8 cellular contexts compared by ENCODE assay signal in the genomic region with DNA sequence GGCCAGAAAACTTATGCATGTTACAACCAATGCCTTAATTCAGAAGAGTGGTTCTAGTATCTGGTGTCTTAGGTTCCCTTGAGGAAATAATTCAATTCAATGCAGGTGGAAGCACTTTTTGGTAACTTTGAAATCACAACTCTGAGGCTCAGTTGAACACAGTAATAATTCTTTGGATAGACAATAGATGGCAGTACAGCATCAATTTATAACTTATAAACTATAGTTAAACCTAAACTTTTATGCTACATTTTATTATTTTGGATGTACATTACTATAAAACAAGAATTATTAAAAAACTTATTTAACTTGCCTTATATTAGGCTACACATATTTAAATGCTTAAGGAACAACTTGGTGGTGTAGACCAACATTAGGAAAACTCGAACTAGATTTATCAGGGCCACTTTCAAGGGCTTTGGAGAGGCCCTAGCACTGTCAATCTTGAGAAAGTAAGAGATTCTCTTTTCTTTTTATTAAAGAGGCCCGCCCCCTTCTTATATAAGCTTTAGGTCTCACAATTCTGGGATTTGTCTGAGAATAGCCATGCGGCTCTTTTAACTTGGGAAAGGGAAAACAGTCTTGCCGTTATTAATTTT.
DNase-seq lines count a peak whose midpoint lies in the region; ATAC-seq, FAIRE-seq and TF ChIP-seq lines count a peak whose summit lies in the region.

No MANE protein-coding gene starts in this region.

- CTCF ChIA-PET in H1 (lab: Charles Lee; ENCODE audit: partially characterized antibody), result interaction anchor here (0.8 to 4.3 kb wide), 7 partner anchors 99 to 238 kb away, joined by 3 to 37 read pairs (median 4); no protein-coding TSS in a partner anchor

- no peak overlapping the region for H3K56ac ChIP-seq in H1 (replicated peaks; ENCODE audit: insufficient read length, low read depth, low read length)

- H3K18ac ChIP-seq in H1 (ENCODE audit: extremely low read depth, low read length), result no peak overlapping the region

- H3K9ac ChIP-seq in H1 (replicated peaks in 1 of 4; ENCODE audit: extremely low read depth in 1 of 4, low read depth in 3 of 4, low read length in 3 of 4), result no peak overlapping the region

- TF ChIP-seq POLR2A in H1 (IDR thresholded peaks at IDR 0.05; ENCODE audit: control extremely low read depth in 1 of 2, low read depth in 2 of 2, low read length in 2 of 2), result no peak

- no peak for FAIRE-seq in H1 (lab: Jason Lieb, UNC)

- no peaks in the 10 kb centered on the region for H3K9me3 ChIP-seq in H1 (ENCODE audit: insufficient read depth in 2 of 2, low read depth in 1 of 2, low read length in 1 of 2)

- DNase-seq in NCI-H1105 treated with DMSO at 0.1 percent for 48 hours (lab: John Stamatoyannopoulos, UW), result peak; percentile 54
- DNase-seq in NCI-H1105 (lab: John Stamatoyannopoulos, UW), result no peak
- DNase-seq in NCI-H82 treated with DMSO at 0.1 percent for 48 hours (lab: John Stamatoyannopoulos, UW; ENCODE audit: unreplicated experiment), result peak; percentile 10
- DNase-seq in H1 (ENCODE audit: low read depth in 1 of 2, low spot score in 2 of 2), result no peak
- no peak for DNase-seq in retinal pigment epithelial cell (ENCODE audit: low read depth)
- DNase-seq in GM03348 (ENCODE audit: low spot score), result no peak

- H3K36me3 ChIP-seq in H1 (ENCODE audit: control insufficient read depth in 2 of 4, insufficient read depth in 4 of 4, low read length in 3 of 4), result no peaks in the 10 kb centered on the region

- H3K4me2 ChIP-seq in H1 (ENCODE audit: insufficient read depth in 1 of 2, low read depth in 2 of 2, low read length in 2 of 2), result no peak overlapping the region

- H2AK5ac ChIP-seq in H1 (ENCODE audit: low read depth, low read length), result no peak overlapping the region

- peaks cover 0 to 3% (median 0%) of the 10 kb centered on the region in 4 experiments; a peak in 1 of 7 replicates for H3K4me1 ChIP-seq in H1 (replicated peaks in 1 of 4; ENCODE audit: control insufficient read depth in 3 of 4, insufficient read depth in 4 of 4, low read length in 3 of 4)

- H3K4me3 ChIP-seq in H1 (ENCODE audit: extremely low read depth in 1 of 4, insufficient read depth in 2 of 4, low read depth in 3 of 4, low read length in 4 of 4) (no peak overlapping the region), retinal pigment epithelial cell (ENCODE audit: low read length) (no peak overlapping the region)

- H3K14ac ChIP-seq in H1 (ENCODE audit: insufficient read length), result no peak overlapping the region

- no peak overlapping the region for H4K8ac ChIP-seq in H1 (ENCODE audit: extremely low read depth, insufficient read depth, low read length)

- H4K5ac ChIP-seq in H1 (ENCODE audit: insufficient read length, low read depth, low read length), result no peak overlapping the region

- H2BK20ac ChIP-seq in H1 (ENCODE audit: low read length), result no peak overlapping the region

- TF ChIP-seq CTCF in H1 (IDR thresholded peaks at IDR 0.05; ENCODE audit: control extremely low read depth in 1 of 3, insufficient read depth in 1 of 3, low read depth in 1 of 3, low read length in 3 of 3) (peak in 2 of 3 experiments; percentile 14 to 21; a peak in 2 of 4 replicates), retinal pigment epithelial cell (conservative IDR thresholded peaks at IDR 0.05; ENCODE audit: low read depth, low read length) (peak; percentile 30)

- H4K91ac ChIP-seq in H1 (replicated peaks; ENCODE audit: insufficient read length, low read length), result no peak overlapping the region

- H2BK12ac ChIP-seq in H1 (ENCODE audit: low read depth, low read length), result no peak overlapping the region

- H2BK5ac ChIP-seq in H1 (ENCODE audit: low read depth, low read length), result no peak overlapping the region

- no peak overlapping the region for H2AFZ ChIP-seq in H1 (ENCODE audit: low read length)

- no peak overlapping the region for H3K23ac ChIP-seq in H1 (ENCODE audit: insufficient read length)

- no peaks in the 10 kb centered on the region for H4K20me1 ChIP-seq in H1 (replicated peaks in 1 of 2; ENCODE audit: control insufficient read depth in 1 of 2, insufficient read depth in 2 of 2, low read length in 2 of 2)

- H2BK120ac ChIP-seq in H1 (replicated peaks; ENCODE audit: low read depth, low read length), result no peak overlapping the region

- TF ChIP-seq RAD21 in H1 (IDR thresholded peaks at IDR 0.05 in 1 of 2, conservative IDR thresholded peaks at IDR 0.05 in 1 of 2; ENCODE audit: low read depth in 2 of 2, low read length in 2 of 2), result peak; percentile 41 to 52

- POLR2A ChIA-PET in H1 (lab: Charles Lee; ENCODE audit: partially characterized antibody), result no interaction called here

- no peaks in the 10 kb centered on the region for H3K79me1 ChIP-seq in H1 (ENCODE audit: low read depth, low read length)

- no peak overlapping the region for H3K4ac ChIP-seq in H1 (replicated peaks; ENCODE audit: insufficient read length, low read depth, low read length)

- H3K23me2 ChIP-seq in H1 (ENCODE audit: low read depth, low read length), result no peaks in the 10 kb centered on the region

- ATAC-seq in HG03045 (IDR thresholded peaks at IDR 0.05; ENCODE audit: unreplicated experiment), result no peak
- no peak for ATAC-seq in HG03354 (IDR thresholded peaks at IDR 0.05; ENCODE audit: poor library complexity, severe bottlenecking, unreplicated experiment)

- H2BK15ac ChIP-seq in H1 (ENCODE audit: low read length), result no peak overlapping the region

- WGBS in H1 (ENCODE audit: extremely low coverage in 1 of 2, insufficient coverage in 1 of 2, insufficient read length in 1 of 2, insufficient replicate concordance in 2 of 2, low coverage in 1 of 2, low lambda C conversion rate in 2 of 2, missing lambda C conversion rate in 1 of 2), 2 experiments, result 56% methylated on average over 4 of the region's 4 CpGs; no CpG with 5 or more reads in 1 of the 2 experiments

- no peak overlapping the region for H3K27ac ChIP-seq in H1 (ENCODE audit: low read depth, low read length)

- no peak for TF ChIP-seq EP300 in H1 (IDR thresholded peaks at IDR 0.05; ENCODE audit: borderline replicate concordance in 1 of 2, low read depth in 2 of 2, low read length in 2 of 2)

- H3K27me3 ChIP-seq in H1 (replicated peaks in 1 of 4; ENCODE audit: control insufficient read depth in 3 of 4, extremely low read depth in 1 of 4, insufficient read depth in 3 of 4, low read length in 3 of 4), result no peaks in the 10 kb centered on the region

- H3K79me2 ChIP-seq in H1 (ENCODE audit: control insufficient read depth in 1 of 2, insufficient read depth in 2 of 2, low read length in 2 of 2), result no peaks in the 10 kb centered on the region

TF ChIP-seq in H1, 55 proteins besides CTCF, POLR2A, EP300 and RAD21:
- TF ChIP-seq KDM1A (IDR thresholded peaks at IDR 0.05; ENCODE audit: borderline replicate concordance, low read length) (no peak), TAF1 (IDR thresholded peaks at IDR 0.05; ENCODE audit: low read depth, low read length) (no peak), TEAD4 (IDR thresholded peaks at IDR 0.05; ENCODE audit: low read depth, low read length) (no peak), HDAC2 (IDR thresholded peaks at IDR 0.05; ENCODE audit: borderline replicate concordance in 1 of 2, low read depth in 2 of 2, low read length in 2 of 2) (no peak), NANOG (IDR thresholded peaks at IDR 0.05; ENCODE audit: insufficient read depth, low read depth, low read length, poor library complexity, severe bottlenecking) (no peak), FOSL1 (IDR thresholded peaks at IDR 0.05; ENCODE audit: insufficient read depth, low read depth, low read length) (no peak), RFX5 (IDR thresholded peaks at IDR 0.05; ENCODE audit: borderline replicate concordance, low read depth, low read length) (no peak), SAP30 (IDR thresholded peaks at IDR 0.05; ENCODE audit: insufficient read depth, insufficient replicate concordance, low read length) (no peak), SIRT6 (IDR thresholded peaks at IDR 0.05; ENCODE audit: low read length) (no peak), EZH2 (IDR thresholded peaks at IDR 0.05; ENCODE audit: low read depth, low read length, severe bottlenecking) (no peak), CREB1 (IDR thresholded peaks at IDR 0.05) (no peak), BACH1 (IDR thresholded peaks at IDR 0.05; ENCODE audit: low read length) (no peak)
- TF ChIP-seq, protein P1, sequence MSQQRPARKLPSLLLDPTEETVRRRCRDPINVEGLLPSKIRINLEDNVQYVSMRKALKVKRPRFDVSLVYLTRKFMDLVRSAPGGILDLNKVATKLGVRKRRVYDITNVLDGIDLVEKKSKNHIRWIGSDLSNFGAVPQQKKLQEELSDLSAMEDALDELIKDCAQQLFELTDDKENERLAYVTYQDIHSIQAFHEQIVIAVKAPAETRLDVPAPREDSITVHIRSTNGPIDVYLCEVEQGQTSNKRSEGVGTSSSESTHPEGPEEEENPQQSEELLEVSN (IDR thresholded peaks at IDR 0.05), result no peak
- TF ChIP-seq, protein P2, sequence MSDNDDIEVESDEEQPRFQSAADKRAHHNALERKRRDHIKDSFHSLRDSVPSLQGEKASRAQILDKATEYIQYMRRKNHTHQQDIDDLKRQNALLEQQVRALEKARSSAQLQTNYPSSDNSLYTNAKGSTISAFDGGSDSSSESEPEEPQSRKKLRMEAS (IDR thresholded peaks at IDR 0.05), result no peak

Comparison
In these comparisons a context has a peak if more than half of its experiments do, and no peak if none do; other contexts are left out.
1. DNase-seq: peak in NCI-H1105 treated with DMSO at 0.1 percent for 48 hours (single experiment) and NCI-H82 treated with DMSO at 0.1 percent for 48 hours (single experiment); none in NCI-H1105 (single experiment), H1 (0 of 2), retinal pigment epithelial cell (single experiment) and GM03348 (single experiment).